ENCODE assay signal across 8 cellular contexts in the genomic region with DNA sequence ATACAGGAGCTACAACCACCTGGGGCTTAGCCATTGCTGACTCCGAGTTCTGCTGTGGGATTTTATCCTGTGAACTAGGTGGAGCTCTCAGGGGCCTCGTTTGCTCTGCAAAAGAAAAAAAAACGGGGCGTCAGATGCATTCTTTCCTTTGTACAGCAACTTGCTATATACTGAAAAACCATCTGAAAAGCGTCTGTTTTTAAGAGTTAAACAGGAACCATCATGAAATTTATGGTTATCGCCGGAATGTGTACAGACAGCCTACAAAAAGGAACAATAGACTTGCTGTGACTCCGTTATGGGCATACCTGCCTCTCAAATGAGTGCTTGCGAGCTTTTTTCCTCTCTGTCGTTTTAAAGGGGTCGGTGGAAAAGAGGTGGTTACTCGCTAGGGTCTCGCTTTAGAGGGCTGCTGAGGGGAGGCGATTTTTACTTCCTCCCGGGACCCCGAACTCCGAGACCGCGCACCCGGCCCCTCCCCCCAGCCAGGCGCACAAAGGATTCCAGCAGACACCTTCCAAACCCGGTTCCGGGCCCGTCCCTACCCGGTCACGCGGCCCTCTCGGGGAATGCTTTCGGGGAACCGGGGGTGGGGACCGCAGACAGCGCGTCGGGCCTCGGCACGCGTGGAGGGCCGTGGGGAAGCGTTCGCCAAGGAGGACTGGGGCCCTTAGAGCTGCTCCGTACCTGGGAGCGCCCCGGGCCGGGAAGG. TPM values are rescaled to one million over a fixed set of nuclear protein-coding genes. Genes with fewer than 3 reads are reported as not detected.
DNase-seq lines count a peak whose midpoint lies in the region; ATAC-seq and TF ChIP-seq lines count a peak whose summit lies in the region.

No MANE protein-coding gene starts in this region.

- 0% methylated on average over 10 of the region's 44 CpGs for WGBS in right lobe of liver (ENCODE audit: insufficient coverage, low coverage, low lambda C conversion rate, missing lambda C conversion rate)

- TF ChIP-seq POLR2A in right lobe of liver (IDR thresholded peaks at IDR 0.05), result no peak

- intact Hi-C loops in right lobe of liver (cut with DNase I), result no loop called here

- peaks cover 0 to 18% (median 0%) of the 10 kb centered on the region in 4 donors for H3K36me3 ChIP-seq in right lobe of liver

- peaks cover 0 to 31% (median 6%) of the 10 kb centered on the region in 4 donors for H3K4me1 ChIP-seq in right lobe of liver

- peak; percentile 27 for DNase-seq in NCI-H2029 (lab: John Stamatoyannopoulos, UW)
- DNase-seq in activated CD4-positive, alpha-beta T cell treated with anti-CD3 and anti-CD28 coated beads for 24 hours (ENCODE audit: low read depth in 2 of 2), result peak; percentile 31 to 43
- DNase-seq in dermis microvascular lymphatic vessel endothelial cell (ENCODE audit: low read depth in 2 of 2), result peak; percentile 25 to 50
- DNase-seq in right lobe of liver, result peak; percentile 74 to 80 (median 76)
- peak; percentile 57 for DNase-seq in stimulated activated CD4-positive, alpha-beta T cell treated with anti-CD3 and anti-CD28 coated beads, Interleukin-4, amount 100 ng/mL, for 24 hours

- H3K4me3 ChIP-seq in GM08714 (ENCODE audit: low read length) (peak overlapping the region; percentile 98), right lobe of liver (peak overlapping the region; percentile 75 to 81 (median 81))

- H3K27me3 ChIP-seq in right lobe of liver, result no peaks in the 10 kb centered on the region

- H3K27ac ChIP-seq in right lobe of liver, result peak overlapping the region; percentile 96 to 97 (median 96)

- peak; percentile 22 for ATAC-seq in HG02571 (IDR thresholded peaks at IDR 0.05; ENCODE audit: unreplicated experiment)
- ATAC-seq in right lobe of liver, result peak; percentile 53 to 58 (median 56)
- no peak for ATAC-seq in GM19328 (IDR thresholded peaks at IDR 0.05; ENCODE audit: unreplicated experiment)

- TF ChIP-seq CTCF in right lobe of liver (IDR thresholded peaks at IDR 0.05), result no peak

- no peaks in the 10 kb centered on the region for H3K9me3 ChIP-seq in right lobe of liver

RNA-seq across cellular contexts. Expression of a gene that starts 0.8 kb away (rescaled TPM):
- total RNA-seq in dermis microvascular lymphatic vessel endothelial cell (74.2 and 111 TPM in 2 replicates), right lobe of liver (10 to 100 TPM; 36.0 to 56.3 (median 49.3) TPM)

RNA-seq across cellular contexts. Expression of a gene that starts 41.1 kb away (rescaled TPM):
- total RNA-seq in dermis microvascular lymphatic vessel endothelial cell (1.6 and 3.7 TPM in 2 replicates), right lobe of liver (under 1 TPM; 0.15 to 0.99 (median 0.72) TPM)

RNA-seq across cellular contexts. Expression of a gene that starts 46.9 kb away (rescaled TPM):
- total RNA-seq in dermis microvascular lymphatic vessel endothelial cell (61.4 and 96.0 TPM in 2 replicates), right lobe of liver (100 to 1,000 TPM in 4 of 6 experiments, 10 to 100 TPM in 2; 81.3 to 250 (median 188) TPM)
